In the genomic region with DNA sequence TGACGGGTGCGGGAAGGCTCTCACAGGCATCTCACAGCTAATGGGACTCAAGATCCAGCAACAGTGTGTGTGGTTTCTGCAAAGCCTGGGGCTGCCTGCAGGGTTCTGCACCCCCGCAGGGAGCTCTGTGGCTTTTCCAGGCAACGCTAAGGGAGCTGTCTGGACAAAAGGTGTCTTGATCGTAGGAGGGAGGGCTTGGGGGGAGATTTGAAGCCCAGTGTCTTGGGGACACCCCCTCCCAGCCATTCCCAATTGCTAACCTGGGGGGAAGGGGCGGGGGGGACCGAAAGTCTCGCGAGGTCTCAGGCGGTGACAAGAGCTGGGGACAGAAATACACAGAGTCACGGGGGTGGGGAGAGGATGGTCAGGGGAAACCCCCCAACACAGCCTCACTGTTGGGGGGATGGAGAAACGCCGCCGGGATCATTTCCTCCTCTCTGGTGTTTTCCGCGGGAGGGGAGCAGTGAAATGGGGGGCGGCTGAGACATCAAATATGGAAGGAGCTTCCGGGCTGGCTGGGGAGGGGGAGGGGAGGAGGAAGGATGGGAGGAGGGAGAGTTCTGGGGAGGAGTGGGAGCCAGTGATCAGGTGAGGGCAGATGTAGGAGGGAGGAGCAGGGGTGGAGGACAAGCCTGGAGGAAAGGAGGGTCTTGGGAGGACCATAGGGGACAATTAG, we compare ENCODE assay signal across 8 cellular contexts. TPM values are rescaled to one million over a fixed set of nuclear protein-coding genes. Genes with fewer than 3 reads are reported as not detected.
DNase-seq lines count a peak whose midpoint lies in the region; ATAC-seq and TF ChIP-seq lines count a peak whose summit lies in the region.

No MANE protein-coding gene starts in this region.

- H3K4me3 ChIP-seq in breast epithelium (peak overlapping the region in 2 of 3 donors; percentile 26 to 38), mammary epithelial cell (replicated peaks in 1 of 3; ENCODE audit: insufficient read depth in 1 of 3, low read depth in 2 of 3, low read length in 3 of 3) (no peak overlapping the region)

- H3K4me1 Mint-ChIP-seq in stimulated activated naive CD8-positive, alpha-beta T cell treated with anti-CD3 and anti-CD28 coated beads, Interleukin-15, Interleukin-2, amounts not matched to agents 100 ng/mL and 50 ng/mL, for 24 hours (ENCODE audit: low read depth), result peaks cover 28% of the 10 kb centered on the region

- H3K9me3 ChIP-seq in breast epithelium, result no peaks in the 10 kb centered on the region
- no peaks in the 10 kb centered on the region for H3K9me3 ChIP-seq in mammary epithelial cell (replicated peaks; ENCODE audit: insufficient read depth, low read length)

- no peak overlapping the region for H3K27ac ChIP-seq in breast epithelium
- H3K27ac ChIP-seq in mammary epithelial cell (ENCODE audit: insufficient read depth, low read depth, low read length), result no peak overlapping the region

- H3K9me3 Mint-ChIP-seq in stimulated activated naive CD8-positive, alpha-beta T cell treated with anti-CD3 and anti-CD28 coated beads, Interleukin-15, Interleukin-2, amounts not matched to agents 100 ng/mL and 50 ng/mL, for 24 hours, result no peaks in the 10 kb centered on the region

- H3K4me2 ChIP-seq in mammary epithelial cell (ENCODE audit: insufficient read depth, low read depth, low read length), result no peak overlapping the region

- DNase-seq in breast epithelium (ENCODE audit: low spot score in 2 of 2) (no peak), mammary epithelial cell (no peak), NCI-H226 (peak; percentile 14), cerebellum (ENCODE audit: low spot score) (peak; percentile 72)
- no peak for DNase-seq in stimulated activated naive CD4-positive, alpha-beta T cell (lab: John Stamatoyannopoulos, UW)

- no peaks in the 10 kb centered on the region for H3K36me3 Mint-ChIP-seq in stimulated activated naive CD8-positive, alpha-beta T cell treated with anti-CD3 and anti-CD28 coated beads, Interleukin-15, Interleukin-2, amounts not matched to agents 100 ng/mL and 50 ng/mL, for 24 hours (ENCODE audit: low read depth)

- peak overlapping the region; percentile 26 for H3K4me3 Mint-ChIP-seq in stimulated activated naive CD8-positive, alpha-beta T cell treated with anti-CD3 and anti-CD28 coated beads, Interleukin-15, Interleukin-2, amounts not matched to agents 100 ng/mL and 50 ng/mL, for 24 hours

- no peaks in the 10 kb centered on the region for H3K79me2 ChIP-seq in mammary epithelial cell (ENCODE audit: insufficient read depth, low read length)

- peaks cover 47% of the 10 kb centered on the region for H3K27me3 Mint-ChIP-seq in stimulated activated naive CD8-positive, alpha-beta T cell treated with anti-CD3 and anti-CD28 coated beads, Interleukin-15, Interleukin-2, amounts not matched to agents 100 ng/mL and 50 ng/mL, for 24 hours

- dilution Hi-C loops in mammary epithelial cell (cut with HindIII; ENCODE audit: low sequenced_read_pairs), result no loop called here

- CTCF ChIA-PET in mammary epithelial cell (lab: Charles Lee; ENCODE audit: low non-redundant PET), result no interaction called here

- H3K4me1 ChIP-seq in breast epithelium (no peaks in the 10 kb centered on the region), mammary epithelial cell (ENCODE audit: insufficient read depth, low read length) (no peaks in the 10 kb centered on the region)

- no peaks in the 10 kb centered on the region for H3K36me3 ChIP-seq in breast epithelium
- H3K36me3 ChIP-seq in mammary epithelial cell (ENCODE audit: insufficient read depth, low read length), result no peaks in the 10 kb centered on the region

- ATAC-seq in HG03460 (IDR thresholded peaks at IDR 0.05; ENCODE audit: unreplicated experiment), result no peak
- ATAC-seq in GM21526 (IDR thresholded peaks at IDR 0.05; ENCODE audit: low FRiP score, unreplicated experiment), result no peak

- no peak overlapping the region for H3K27ac Mint-ChIP-seq in stimulated activated naive CD8-positive, alpha-beta T cell treated with anti-CD3 and anti-CD28 coated beads, Interleukin-15, Interleukin-2, amounts not matched to agents 100 ng/mL and 50 ng/mL, for 24 hours

- TF ChIP-seq CTCF in breast epithelium (IDR thresholded peaks at IDR 0.05) (no peak), mammary epithelial cell (conservative IDR thresholded peaks at IDR 0.05 in 1 of 2, IDR thresholded peaks at IDR 0.05 in 1 of 2; ENCODE audit: extremely low read depth in 1 of 2, insufficient read depth in 1 of 2, low read depth in 1 of 2, low read length in 2 of 2) (no peak)

- no TSS peak for BruUV-seq in mammary epithelial cell (replicated peaks; lab: Mats Ljungman, UMichigan)

- no peak for TF ChIP-seq POLR2A in breast epithelium (IDR thresholded peaks at IDR 0.05)

- 0% methylated on average over 2 of the region's 18 CpGs for whole genome bisulfite sequencing in mammary epithelial cell (ENCODE audit: low coverage, missing lambda C conversion rate)

- no peaks in the 10 kb centered on the region for H4K20me1 ChIP-seq in mammary epithelial cell (ENCODE audit: insufficient read depth, low read length)

- H2AFZ ChIP-seq in mammary epithelial cell (ENCODE audit: low read depth, low read length), result no peak overlapping the region

- in situ Hi-C loops in mammary epithelial cell (cut with MboI; ENCODE audit: low sequenced_read_pairs in 2 of 2), result no loop called here

- H3K27me3 ChIP-seq in breast epithelium, result peaks cover 3 to 51% of the 10 kb centered on the region in 2 donors
- H3K27me3 ChIP-seq in mammary epithelial cell (ENCODE audit: insufficient read depth, low read length), result peaks cover 17% of the 10 kb centered on the region

- intact Hi-C loops in breast epithelium (cut with DNase I; ENCODE audit: low total_unique reads), result no loop called here
- intact Hi-C loops in mammary epithelial cell (cut with micrococcal nuclease), result no loop called here

- no peak overlapping the region for H3K9ac ChIP-seq in mammary epithelial cell (ENCODE audit: insufficient read depth, low read length)

RNA-seq across cellular contexts. Expression of a gene that starts 13.3 kb away (rescaled TPM):
- total RNA-seq in breast epithelium (1 to 10 TPM in 2 of 3 donors, under 1 TPM in 1; 0.32 to 3.7 (median 1.6) TPM), mammary epithelial cell (under 1 TPM; 0.09 to 0.67 TPM), cerebellum (6.3 TPM)
- not detected for polyA plus RNA-seq in mammary epithelial cell
- polyA minus RNA-seq in mammary epithelial cell, result not detected

RNA-seq across cellular contexts. Expression of a gene that starts 49.5 kb away (rescaled TPM):
- total RNA-seq in breast epithelium (1 to 10 TPM in 2 of 3 donors, under 1 TPM in 1; 0.80 to 1.8 (median 1.6) TPM), mammary epithelial cell (1 to 10 TPM in 1 of 2 donors, under 1 TPM in 1; 0.75 to 1.3 TPM), cerebellum (0.36 TPM)
- polyA plus RNA-seq in mammary epithelial cell, result 0.24 TPM
- polyA minus RNA-seq in mammary epithelial cell, result not detected

Comparison
In these comparisons a context has a peak if more than half of its experiments do, and no peak if none do; other contexts are left out.
1. H3K4me3 ChIP-seq: peak in breast epithelium (2 of 3); none in mammary epithelial cell (0 of 3).
2. DNase-seq: peak in NCI-H226 (single experiment) and cerebellum (single experiment); none in breast epithelium (0 of 2), mammary epithelial cell (single experiment) and stimulated activated naive CD4-positive, alpha-beta T cell (0 of 6).